22 cellular contexts compared by ENCODE assay signal in genomic region chr16:2985893-2986355, GRCh38. TPM values are rescaled to one million over a fixed set of nuclear protein-coding genes. Genes with fewer than 3 reads are reported as not detected.
DNase-seq lines count a peak whose midpoint lies in the region; ATAC-seq and TF ChIP-seq lines count a peak whose summit lies in the region.
"Had no signal": no experiment of that assay in that cellular context is flagged by ENCODE, and none has a peak within 500 bp of the region (broad histone marks: within the 10 kb centered on the region; RNA-seq: fewer than 3 reads in every experiment).

No MANE protein-coding gene starts in this region.

- H3K36me3 ChIP-seq in WERI-Rb-1, result no peaks in the 10 kb centered on the region
- no peaks in the 10 kb centered on the region for H3K36me3 ChIP-seq in skeletal muscle tissue (ENCODE audit: control insufficient read depth in 3 of 3, insufficient read depth in 3 of 3, low read length in 3 of 3)
- H3K36me3 ChIP-seq: BLaER1 treated with 17β-estradiol and CSF1 and Interleukin-3, amounts not matched to agents 10 nM and 100 nM; gastroesophageal sphincter; HAP-1 had no signal

- peaks cover 2% of the 10 kb centered on the region for H3K36me3 Mint-ChIP-seq in activated CD4-positive, alpha-beta T cell treated with anti-CD3 and anti-CD28 coated beads for 36 hours (ENCODE audit: low read depth)

- peaks cover 6% of the 10 kb centered on the region for H3K4me1 Mint-ChIP-seq in activated CD4-positive, alpha-beta T cell treated with anti-CD3 and anti-CD28 coated beads for 36 hours

- no peak overlapping the region for H3K4me3 ChIP-seq in WERI-Rb-1 (ENCODE audit: low read depth, low read length)
- peak overlapping the region in 2 of 3 donors; percentile 44 to 58 for H3K4me3 ChIP-seq in skeletal muscle tissue (ENCODE audit: low read length in 3 of 3)
- H3K4me3 ChIP-seq: BLaER1 treated with 17β-estradiol and CSF1 and Interleukin-3, amounts not matched to agents 10 nM and 100 nM; dorsolateral prefrontal cortex; gastroesophageal sphincter; HAP-1; PC-9 had no signal

- CTCF ChIA-PET in activated CD4-positive, alpha-beta T cell treated with anti-CD3 and anti-CD28 coated beads for 36 hours (lab: Charles Lee), result interaction anchor here (0.7 to 1.6 kb wide), 3 partner anchors 16 to 42 kb away, joined by 3 read pairs; no protein-coding TSS in a partner anchor

- no peaks in the 10 kb centered on the region for H3K27me3 ChIP-seq in WERI-Rb-1 (ENCODE audit: insufficient read depth, low read depth, severe bottlenecking)
- H3K27me3 ChIP-seq in skeletal muscle tissue (ENCODE audit: control insufficient read depth in 3 of 3, insufficient read depth in 3 of 3, low read length in 3 of 3), result peaks cover 0 to 9% (median 8%) of the 10 kb centered on the region in 3 donors

- ATAC-seq in left cardiac atrium, result peak; percentile 64 to 81
- ATAC-seq in activated CD4-positive, alpha-beta T cell treated with anti-CD3 and anti-CD28 coated beads for 36 hours, result no peak
- ATAC-seq: activated CD4-positive, CD25-positive, alpha-beta regulatory T cell treated with anti-CD3 and anti-CD28 coated beads, Interleukin-2, amount 50 U/mL, for 24 hours; activated naive CD8-positive, alpha-beta T cell treated with anti-CD3 and anti-CD28 coated beads, Interleukin-2, amount 50 U/mL, for 24 hours; gastroesophageal sphincter had no signal

- intact Hi-C loops in left cardiac atrium (cut with DNase I), result no loop called here
- intact Hi-C loops in activated CD4-positive, alpha-beta T cell treated with anti-CD3 and anti-CD28 coated beads for 36 hours (cut with DNase I, micrococcal nuclease), result no loop called here

- H3K9me3 Mint-ChIP-seq in activated CD4-positive, alpha-beta T cell treated with anti-CD3 and anti-CD28 coated beads for 36 hours (ENCODE audit: low read depth), result no peaks in the 10 kb centered on the region
- H3K9me3 Mint-ChIP-seq: activated naive CD8-positive, alpha-beta T cell treated with anti-CD3 and anti-CD28 coated beads, Interleukin-2, amount 50 U/mL, for 24 hours; activated T-helper 2 cell treated with anti-CD3 and anti-CD28 coated beads, Interferon-gamma antibody, Interleukin-2, Interleukin-4, amounts not matched to agents 10 μg/mL and 5 μg/mL and 100 μg/mL, durations not matched to agents 14 hours and 24 hours and 36 hours had no signal

- POLR2A ChIA-PET in activated CD4-positive, alpha-beta T cell treated with anti-CD3 and anti-CD28 coated beads for 36 hours (lab: Charles Lee), result no interaction called here

- H3K4me3 Mint-ChIP-seq in activated CD4-positive, alpha-beta T cell treated with anti-CD3 and anti-CD28 coated beads for 36 hours, result no peak overlapping the region
- H3K4me3 Mint-ChIP-seq: activated naive CD8-positive, alpha-beta T cell treated with anti-CD3 and anti-CD28 coated beads, Interleukin-2, amount 50 U/mL, for 24 hours had no signal

- no peaks in the 10 kb centered on the region for H3K9me3 ChIP-seq in WERI-Rb-1 (ENCODE audit: severe bottlenecking)
- no peaks in the 10 kb centered on the region for H3K9me3 ChIP-seq in skeletal muscle tissue (ENCODE audit: control insufficient read depth in 3 of 3, low read length in 3 of 3)
- H3K9me3 ChIP-seq: BLaER1 treated with 17β-estradiol and CSF1 and Interleukin-3, amounts not matched to agents 10 nM and 100 nM; gastroesophageal sphincter; HAP-1 had no signal

- peak overlapping the region; percentile 24 to 80 (median 40) for H3K9ac ChIP-seq in skeletal muscle tissue (ENCODE audit: low read depth in 1 of 3, low read length in 3 of 3)

- peak overlapping the region; percentile 24; the same call in 1 of the 2 replicates for H3K27ac ChIP-seq in WERI-Rb-1
- peak overlapping the region; percentile 88 for H3K27ac ChIP-seq in skeletal muscle tissue (ENCODE audit: low read depth, low read length)
- H3K27ac ChIP-seq: BLaER1 treated with 17β-estradiol and CSF1 and Interleukin-3, amounts not matched to agents 10 nM and 100 nM; gastroesophageal sphincter; PC-9 had no signal

- DNase-seq in NCI-H82 (lab: John Stamatoyannopoulos, UW), result peak; percentile 22
- DNase-seq in NCI-H82 treated with DMSO at 0.1 percent for 48 hours (lab: John Stamatoyannopoulos, UW; ENCODE audit: unreplicated experiment), result no peak
- DNase-seq in WERI-Rb-1, result no peak
- DNase-seq in left cardiac atrium, result peak; percentile 40
- no peak for DNase-seq in activated gamma-delta T cell treated with Interleukin-2 at 50 U/mL for 16 hours
- DNase-seq in stimulated activated naive CD4-positive, alpha-beta T cell treated with Interleukin-2 at 50 U/mL for 16 hours (lab: John Stamatoyannopoulos, UW), result no peak
- DNase-seq in activated CD4-positive, alpha-beta T cell treated with anti-CD3 and anti-CD28 coated beads for 36 hours, result no peak
- DNase-seq: activated naive CD8-positive, alpha-beta T cell treated with anti-CD3 and anti-CD28 coated beads, Interleukin-2, amount 50 U/mL, for 24 hours; midbrain; NCI-H1930; NCI-H748 treated with DMSO at 0.1 percent for 48 hours; PC-9; T1000 had no signal

- TF ChIP-seq CTCF in WERI-Rb-1 (IDR thresholded peaks at IDR 0.05; ENCODE audit: low read depth, low read length), result no peak

- peaks cover 2% of the 10 kb centered on the region for H3K27me3 Mint-ChIP-seq in activated CD4-positive, alpha-beta T cell treated with anti-CD3 and anti-CD28 coated beads for 36 hours
- H3K27me3 Mint-ChIP-seq: activated naive CD8-positive, alpha-beta T cell treated with anti-CD3 and anti-CD28 coated beads, Interleukin-2, amount 50 U/mL, for 24 hours had no signal

- H3K27ac Mint-ChIP-seq in activated CD4-positive, alpha-beta T cell treated with anti-CD3 and anti-CD28 coated beads for 36 hours, result no peak overlapping the region
- H3K27ac Mint-ChIP-seq: activated naive CD8-positive, alpha-beta T cell treated with anti-CD3 and anti-CD28 coated beads, Interleukin-2, amount 50 U/mL, for 24 hours; activated T-helper 2 cell treated with anti-CD3 and anti-CD28 coated beads, Interferon-gamma antibody, Interleukin-2, Interleukin-4, amounts not matched to agents 10 μg/mL and 5 μg/mL and 100 μg/mL, durations not matched to agents 14 hours and 24 hours and 36 hours had no signal

- peaks cover 28 to 36% (median 30%) of the 10 kb centered on the region in 3 donors for H3K4me1 ChIP-seq in skeletal muscle tissue (ENCODE audit: control insufficient read depth in 3 of 3, insufficient read depth in 3 of 3, low read length in 3 of 3)

RNA-seq across cellular contexts. Expression of gene PKMYT1, which starts 5.7 kb away (rescaled TPM):
- total RNA-seq in left cardiac atrium (1 to 10 TPM in 1 of 2 donors, under 1 TPM in 1; 0.97 to 2.9 TPM), skeletal muscle tissue (2.1 TPM)
- total RNA-seq in activated CD4-positive, alpha-beta T cell treated with anti-CD3 and anti-CD28 coated beads for 36 hours, result 100 to 1,000 TPM; 101 to 117 TPM

RNA-seq across cellular contexts. Expression of gene PAQR4, which starts 16.8 kb away (rescaled TPM):
- total RNA-seq in left cardiac atrium (10 to 100 TPM in 1 of 2 donors, 1 to 10 TPM in 1; 5.8 to 10.1 TPM), skeletal muscle tissue (2.1 TPM)
- total RNA-seq in activated CD4-positive, alpha-beta T cell treated with anti-CD3 and anti-CD28 coated beads for 36 hours, result 10 to 100 TPM; 28.7 to 31.2 TPM

RNA-seq across cellular contexts. Expression of gene KREMEN2, which starts 21.8 kb away (rescaled TPM):
- not detected for total RNA-seq in left cardiac atrium
- total RNA-seq in skeletal muscle tissue, result 1.6 TPM
- not detected for total RNA-seq in activated CD4-positive, alpha-beta T cell treated with anti-CD3 and anti-CD28 coated beads for 36 hours
- total RNA-seq: gastroesophageal sphincter had no signal

RNA-seq across cellular contexts. Expression of gene CLDN9, which starts 26.8 kb away (rescaled TPM):
- under 1 TPM; 0.24 TPM for total RNA-seq in left cardiac atrium
- not detected for total RNA-seq in skeletal muscle tissue
- total RNA-seq in activated CD4-positive, alpha-beta T cell treated with anti-CD3 and anti-CD28 coated beads for 36 hours, result not detected
- total RNA-seq: A673, temporal lobe had no signal

RNA-seq across cellular contexts. Expression of gene CLDN6, which starts 32.1 kb away (rescaled TPM):
- not detected for total RNA-seq in left cardiac atrium
- not detected for total RNA-seq in skeletal muscle tissue
- total RNA-seq in activated CD4-positive, alpha-beta T cell treated with anti-CD3 and anti-CD28 coated beads for 36 hours, result not detected
- total RNA-seq: activated T-helper 2 cell treated with anti-CD3 and anti-CD28 coated beads, Interferon-gamma antibody, Interleukin-2, Interleukin-4, amounts not matched to agents 10 μg/mL and 5 μg/mL and 100 μg/mL, durations not matched to agents 14 hours and 24 hours and 36 hours; gastroesophageal sphincter had no signal

Comparison
In these comparisons a context has a peak if more than half of its experiments do, and no peak if none do; other contexts are left out.
1. DNase-seq: peak in NCI-H82 (single experiment) and left cardiac atrium (single experiment); none in NCI-H82 treated with DMSO at 0.1 percent for 48 hours (single experiment), WERI-Rb-1 (single experiment), activated gamma-delta T cell treated with Interleukin-2 at 50 U/mL for 16 hours (single experiment), stimulated activated naive CD4-positive, alpha-beta T cell treated with Interleukin-2 at 50 U/mL for 16 hours (single experiment) and activated CD4-positive, alpha-beta T cell treated with anti-CD3 and anti-CD28 coated beads for 36 hours (single experiment).
2. RNA of gene PKMYT1, which starts 5.7 kb away (total RNA-seq): 101 to 117 TPM in activated CD4-positive, alpha-beta T cell treated with anti-CD3 and anti-CD28 coated beads for 36 hours; 0.97 to 2.9 TPM in left cardiac atrium and 2.1 TPM in skeletal muscle tissue (single experiment); every median in the first group is over 10 times any median in the second.